Comparison of ENCODE assay signal across 19 cellular contexts in genomic region chr17:28698253-28698941, GRCh38. TPM values are rescaled to one million over a fixed set of nuclear protein-coding genes. Genes with fewer than 3 reads are reported as not detected.
DNase-seq lines count a peak whose midpoint lies in the region; ATAC-seq and TF ChIP-seq lines count a peak whose summit lies in the region.
"Had no signal": no experiment of that assay in that cellular context is flagged by ENCODE, and none has a peak within 500 bp of the region (broad histone marks: within the 10 kb centered on the region; RNA-seq: fewer than 3 reads in every experiment).

No MANE protein-coding gene starts in this region.

- peak overlapping the region; percentile 38 for H3K27ac ChIP-seq in duodenal mucosa (ENCODE audit: low read depth, low read length)
- no peak overlapping the region for H3K27ac ChIP-seq in upper lobe of right lung
- H3K27ac ChIP-seq: breast epithelium, sigmoid colon had no signal

- H3K27me3 Mint-ChIP-seq in nephron progenitor cell (ENCODE audit: low read depth, poor library complexity): peaks cover 4% of the 10 kb centered on the region
- H3K27me3 Mint-ChIP-seq: activated CD4-positive, alpha-beta memory T cell treated with anti-CD3 and anti-CD28 coated beads for 36 hours; CD4-positive, alpha-beta T cell had no signal

- H3K9ac ChIP-seq in duodenal mucosa (ENCODE audit: low read depth in 1 of 2, low read length in 2 of 2): peak overlapping the region; percentile 28 to 63

- in situ Hi-C loops in Caki2 (cut with HindIII; ENCODE audit: low pct_unique_long_range_greater_than_20kb, low sequenced_read_pairs): no loop called here

- H3K4me3 ChIP-seq in duodenal mucosa (ENCODE audit: low read depth in 1 of 2, low read length in 2 of 2) (peak overlapping the region; percentile 4 to 44), upper lobe of right lung (no peak overlapping the region)
- H3K4me3 ChIP-seq: breast epithelium, sigmoid colon had no signal

- no peak overlapping the region for H3K4me3 Mint-ChIP-seq in nephron progenitor cell
- H3K4me3 Mint-ChIP-seq: activated CD4-positive, alpha-beta memory T cell treated with anti-CD3 and anti-CD28 coated beads for 36 hours; CD4-positive, alpha-beta T cell; natural killer cell; T-helper 1 cell treated with Interleukin-12 subunit alpha and Interleukin-12 subunit beta and Interleukin-4 antibody, amounts not matched to agents 30 μg/mL and 1 μg/mL, for 36 hours had no signal

- intact Hi-C loops in upper lobe of right lung (cut with DNase I): no loop called here

- ATAC-seq in GM19035 (IDR thresholded peaks at IDR 0.05; ENCODE audit: unreplicated experiment): no peak
- no peak for ATAC-seq in upper lobe of right lung
- ATAC-seq: natural killer cell had no signal

- DNase-seq in Caki2 (ENCODE audit: low read depth) (peak; percentile 91), MV-4-11 (lab: John Stamatoyannopoulos, UW) (peak; percentile 2), nephron progenitor cell (no peak), NCI-H1694 (lab: John Stamatoyannopoulos, UW) (no peak), upper lobe of right lung (no peak)
- no peak for DNase-seq in activated T-cell treated with anti-CD3 and anti-CD28 coated beads, Interleukin-2, amount 50 U/mL, for 48 hours
- DNase-seq: activated CD4-positive, alpha-beta memory T cell treated with anti-CD3 and anti-CD28 coated beads for 36 hours; activated effector memory CD4-positive, alpha-beta T cell treated with Interleukin-2 at 50 U/mL for 16 hours; CD4-positive, alpha-beta T cell; kidney glomerular epithelial cell; natural killer cell; NCI-H1048; NCI-H510A treated with DMSO at 0.1 percent for 48 hours; sigmoid colon; stimulated activated naive CD4-positive, alpha-beta T cell had no signal

- H3K36me3 Mint-ChIP-seq in nephron progenitor cell (ENCODE audit: low read depth): peaks cover 77% of the 10 kb centered on the region

- peak overlapping the region; percentile 55 for H3K27ac Mint-ChIP-seq in nephron progenitor cell
- H3K27ac Mint-ChIP-seq: activated CD4-positive, alpha-beta memory T cell treated with anti-CD3 and anti-CD28 coated beads for 36 hours; CD4-positive, alpha-beta T cell; natural killer cell; T-helper 1 cell treated with Interleukin-12 subunit alpha and Interleukin-12 subunit beta and Interleukin-4 antibody, amounts not matched to agents 30 μg/mL and 1 μg/mL, for 36 hours had no signal

- H3K9me3 Mint-ChIP-seq in nephron progenitor cell: no peaks in the 10 kb centered on the region
- H3K9me3 Mint-ChIP-seq: activated CD4-positive, alpha-beta memory T cell treated with anti-CD3 and anti-CD28 coated beads for 36 hours; CD4-positive, alpha-beta T cell; natural killer cell; T-helper 1 cell treated with Interleukin-12 subunit alpha and Interleukin-12 subunit beta and Interleukin-4 antibody, amounts not matched to agents 30 μg/mL and 1 μg/mL, for 36 hours had no signal

- TF ChIP-seq CTCF in nephron progenitor cell (IDR thresholded peaks at IDR 0.05) (no peak), upper lobe of right lung (IDR thresholded peaks at IDR 0.05) (no peak)

- H3K4me1 ChIP-seq in duodenal mucosa (ENCODE audit: control insufficient read depth in 1 of 2, insufficient read depth in 2 of 2, low read length in 2 of 2) (peaks cover 34 to 41% of the 10 kb centered on the region in 2 donors), upper lobe of right lung (no peaks in the 10 kb centered on the region)
- H3K4me1 ChIP-seq: breast epithelium, sigmoid colon had no signal

- H3K9me3 ChIP-seq in duodenal mucosa (ENCODE audit: control insufficient read depth in 1 of 2, low read length in 2 of 2) (no peaks in the 10 kb centered on the region), upper lobe of right lung (no peaks in the 10 kb centered on the region)
- H3K9me3 ChIP-seq: breast epithelium, sigmoid colon had no signal

- H3K27me3 ChIP-seq in duodenal mucosa (ENCODE audit: control insufficient read depth in 1 of 2, insufficient read depth in 2 of 2, low read length in 2 of 2) (no peaks in the 10 kb centered on the region), upper lobe of right lung (no peaks in the 10 kb centered on the region)
- H3K27me3 ChIP-seq: breast epithelium, sigmoid colon had no signal

- H3K4me1 Mint-ChIP-seq in nephron progenitor cell: no peaks in the 10 kb centered on the region

- H3K36me3 ChIP-seq in duodenal mucosa (ENCODE audit: control insufficient read depth in 1 of 2, insufficient read depth in 2 of 2, low read length in 2 of 2) (peaks cover 86 to 97% of the 10 kb centered on the region in 2 donors), upper lobe of right lung (peaks cover 98% of the 10 kb centered on the region)

RNA-seq across cellular contexts. Expression of gene PROCA1, which starts 13.3 kb away (rescaled TPM):
- total RNA-seq in Caki2 (2014; rRNA removed; shearing (Covaris generic); ENCODE audit: low replicate concordance): 4.2 and 7.4 TPM in 2 replicates
- 3.3 TPM for total RNA-seq in upper lobe of right lung

RNA-seq across cellular contexts. Expression of gene RAB34, which starts 19.3 kb away (rescaled TPM):
- total RNA-seq in Caki2 (2014; rRNA removed; shearing (Covaris generic); ENCODE audit: low replicate concordance): 394 and 482 TPM in 2 replicates
- total RNA-seq in upper lobe of right lung: 63.5 TPM

RNA-seq across cellular contexts. Expression of gene RPL23A, which starts 21.4 kb away (rescaled TPM):
- total RNA-seq in Caki2 (2014; rRNA removed; shearing (Covaris generic); ENCODE audit: low replicate concordance): 631 and 1,120 TPM in 2 replicates
- total RNA-seq in upper lobe of right lung: 1,221 TPM

RNA-seq across cellular contexts. Expression of gene TLCD1, which starts 27.6 kb away (rescaled TPM):
- total RNA-seq in Caki2 (2014; rRNA removed; shearing (Covaris generic); ENCODE audit: low replicate concordance): 10.6 and 43.5 TPM in 2 replicates
- total RNA-seq in upper lobe of right lung: 16.2 TPM

RNA-seq across cellular contexts. Expression of gene NEK8, which starts 30.2 kb away (rescaled TPM):
- total RNA-seq in Caki2 (2014; rRNA removed; shearing (Covaris generic); ENCODE audit: low replicate concordance): 2.2 and 3.5 TPM in 2 replicates
- total RNA-seq in upper lobe of right lung: 8.4 TPM

Comparison
In these comparisons a context has a peak if more than half of its experiments do, and no peak if none do; other contexts are left out.
1. DNase-seq: peak in Caki2 (single experiment) and MV-4-11 (single experiment); none in nephron progenitor cell (single experiment), NCI-H1694 (single experiment), activated T-cell treated with anti-CD3 and anti-CD28 coated beads, Interleukin-2, amount 50 U/mL, for 48 hours (0 of 2) and upper lobe of right lung (single experiment).